Comparison of ENCODE assay signal across 8 cellular contexts in the genomic region with DNA sequence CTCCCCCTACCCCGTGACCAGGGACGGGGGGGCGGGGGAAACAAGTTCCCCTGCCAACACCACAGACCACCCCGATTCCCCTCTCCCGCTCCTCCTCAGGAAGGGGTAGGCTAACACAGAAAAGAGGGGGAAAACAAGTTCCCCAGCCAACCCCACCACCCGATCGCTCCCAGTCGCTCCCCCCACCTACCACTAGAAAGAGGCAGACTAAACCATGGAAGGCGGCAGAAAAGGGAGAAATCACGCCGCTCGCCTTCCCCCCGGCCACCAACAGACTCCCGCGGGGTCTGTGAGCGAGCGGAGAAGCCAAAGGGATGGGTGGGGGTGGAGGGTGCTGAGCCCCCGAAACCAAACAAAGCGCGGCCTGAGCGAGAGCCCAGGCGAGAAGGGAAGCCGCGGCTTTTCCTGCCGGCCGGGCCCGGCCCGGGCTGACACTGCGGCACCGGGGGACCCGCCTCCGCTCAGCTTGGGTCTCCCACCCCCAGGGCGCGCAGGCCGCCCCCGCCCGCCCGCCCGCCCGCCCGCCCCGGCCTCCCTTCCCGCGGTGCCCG. TPM values are rescaled to one million over a fixed set of nuclear protein-coding genes. Genes with fewer than 3 reads are reported as not detected.
DNase-seq lines count a peak whose midpoint lies in the region; ATAC-seq, FAIRE-seq and TF ChIP-seq lines count a peak whose summit lies in the region.

No MANE protein-coding gene starts in this region.

- no peak for FAIRE-seq in H54 (lab: Jason Lieb, UNC)

- ATAC-seq in GM18520 (IDR thresholded peaks at IDR 0.05; ENCODE audit: unreplicated experiment) = no peak

- H3K4me3 ChIP-seq in SJSA1 (peak overlapping the region; percentile 78), brain microvascular endothelial cell (ENCODE audit: low read depth, low read length) (peak overlapping the region; percentile 87)

- no peak for TF ChIP-seq CTCF in brain microvascular endothelial cell (IDR thresholded peaks at IDR 0.05; ENCODE audit: low read depth, low read length, missing control alignments)

- H3K36me3 ChIP-seq in SJSA1 (peaks cover 3% of the 10 kb centered on the region; the same call in 1 of the 2 replicates), brain microvascular endothelial cell (replicated peaks) (no peaks in the 10 kb centered on the region)

- peak overlapping the region; percentile 73 for H3K27ac ChIP-seq in SJSA1
- H3K27ac ChIP-seq in brain microvascular endothelial cell = peak overlapping the region; percentile 91

- in situ Hi-C loops in brain microvascular endothelial cell (cut with HindIII; ENCODE audit: low pct_ligation_motif_present, low sequenced_read_pairs) = no loop called here

- peaks cover 12% of the 10 kb centered on the region for H3K4me1 ChIP-seq in SJSA1 (replicated peaks)

- no peak for TF ChIP-seq POLR2A in H54 (IDR thresholded peaks at IDR 0.05; ENCODE audit: low read depth, low read length)

- DNase-seq in EL (peak; percentile 22), H54 (ENCODE audit: insufficient read length, low spot score) (peak; percentile 6), SJSA1 (ENCODE audit: low read depth in 1 of 2, low spot score in 2 of 2) (peak; percentile 39 to 47), brain microvascular endothelial cell (no peak), islet precursor cell (peak; percentile 57), NCI-H1436 (lab: John Stamatoyannopoulos, UW) (no peak)
- DNase-seq in stimulated activated CD4-positive, alpha-beta T cell treated with anti-CD3 and anti-CD28 coated beads, Interleukin-2, amount 100 ng/mL, for 48 hours = peak; percentile 11 to 17

- no peaks in the 10 kb centered on the region for H3K9me3 ChIP-seq in SJSA1 (replicated peaks)

- H3K27me3 ChIP-seq in SJSA1 (replicated peaks) (no peaks in the 10 kb centered on the region), brain microvascular endothelial cell (replicated peaks) (no peaks in the 10 kb centered on the region)

RNA-seq across cellular contexts. Expression of a gene that starts 1.3 kb away (rescaled TPM):
- 31.6 and 44.3 TPM in 2 replicates for total RNA-seq in SJSA1 (2014; rRNA removed; shearing (Covaris generic))

Comparison
In these comparisons a context has a peak if more than half of its experiments do, and no peak if none do; other contexts are left out.
1. DNase-seq: peak in EL (single experiment), H54 (single experiment), SJSA1 (2 of 2), islet precursor cell (single experiment) and stimulated activated CD4-positive, alpha-beta T cell treated with anti-CD3 and anti-CD28 coated beads, Interleukin-2, amount 100 ng/mL, for 48 hours (2 of 2); none in brain microvascular endothelial cell (single experiment) and NCI-H1436 (single experiment).